ENCODE assay signal across 1 cellular context in genomic region chr11:131099013-131099412, GRCh38.
A peak's percentile ranks its signal among the peaks of the same experiment; 100 is the strongest.
TF ChIP-seq lines count a peak whose summit lies in the region.

No MANE protein-coding gene starts in this region.

TF ChIP-seq in HepG2, 621 proteins besides CTCF, POLR2A, EP300 and RAD21 (continued from another document and continues in another):
- TF ChIP-seq TERF1 (CRISPR knock-in tag; IDR thresholded peaks at IDR 0.05) (no peak), ZNF530 (CRISPR knock-in tag; IDR thresholded peaks at IDR 0.05; ENCODE audit: low read depth) (no peak), GMEB1 (CRISPR knock-in tag; IDR thresholded peaks at IDR 0.05; ENCODE audit: borderline replicate concordance) (no peak), TOPORS (CRISPR knock-in tag; IDR thresholded peaks at IDR 0.05) (no peak), SNAI1 (CRISPR knock-in tag; IDR thresholded peaks at IDR 0.05; ENCODE audit: borderline replicate concordance) (no peak), ZNF44 (CRISPR knock-in tag; IDR thresholded peaks at IDR 0.05) (no peak), ADNP (CRISPR knock-in tag; IDR thresholded peaks at IDR 0.05) (no peak), TCF7 (IDR thresholded peaks at IDR 0.05; ENCODE audit: low read depth) (0 out of 2 replicates have a peak, but pooled peaks have one; percentile 35), PHF8 (CRISPR knock-in tag; IDR thresholded peaks at IDR 0.05) (no peak), ZNF597 (CRISPR knock-in tag; IDR thresholded peaks at IDR 0.05) (no peak), ZNF30 (CRISPR knock-in tag; IDR thresholded peaks at IDR 0.05) (no peak), THAP9 (CRISPR knock-in tag; IDR thresholded peaks at IDR 0.05; ENCODE audit: borderline replicate concordance) (no peak), ZNF317 (CRISPR knock-in tag; IDR thresholded peaks at IDR 0.05) (no peak), ATF3 (CRISPR knock-in tag; IDR thresholded peaks at IDR 0.05) (no peak), JUNB (CRISPR knock-in tag; IDR thresholded peaks at IDR 0.05; ENCODE audit: borderline replicate concordance) (peak; percentile 53; the same call in 1 of the 2 replicates), DRAP1 (CRISPR knock-in tag; IDR thresholded peaks at IDR 0.05) (no peak), ZMAT3 (CRISPR knock-in tag; conservative IDR thresholded peaks at IDR 0.05) (no peak), CEBPG (CRISPR knock-in tag; IDR thresholded peaks at IDR 0.05) (no peak), BCL3 (CRISPR knock-in tag; IDR thresholded peaks at IDR 0.05) (no peak), GZF1 (CRISPR knock-in tag; IDR thresholded peaks at IDR 0.05) (no peak), PAWR (CRISPR knock-in tag; IDR thresholded peaks at IDR 0.05; ENCODE audit: borderline replicate concordance) (no peak), MBD4 (IDR thresholded peaks at IDR 0.05; ENCODE audit: borderline replicate concordance, low read length) (no peak), GABPB1 (CRISPR knock-in tag; IDR thresholded peaks at IDR 0.05) (no peak), ZSCAN5A (CRISPR knock-in tag; IDR thresholded peaks at IDR 0.05; ENCODE audit: borderline replicate concordance) (no peak), AGO2 (optimal IDR thresholded peaks at IDR 0.05; ENCODE audit: low read depth, low read length) (no peak), ZNF788 (CRISPR knock-in tag; IDR thresholded peaks at IDR 0.05; ENCODE audit: borderline replicate concordance) (no peak), ZBTB42 (CRISPR knock-in tag; IDR thresholded peaks at IDR 0.05) (no peak), TOE1 (CRISPR knock-in tag; IDR thresholded peaks at IDR 0.05) (no peak), FOXA1 (IDR thresholded peaks at IDR 0.05) (peak; percentile 84), FOXA1 (CRISPR knock-in tag; IDR thresholded peaks at IDR 0.05) (peak; percentile 81), ZNF569 (CRISPR knock-in tag; IDR thresholded peaks at IDR 0.05; ENCODE audit: borderline replicate concordance) (no peak), ZNF589 (CRISPR knock-in tag; conservative IDR thresholded peaks at IDR 0.05) (no peak), EZH2 (conservative IDR thresholded peaks at IDR 0.05; ENCODE audit: low read depth, low read length) (no peak), IKZF5 (CRISPR knock-in tag; IDR thresholded peaks at IDR 0.05) (no peak), CREBL2 (CRISPR knock-in tag; IDR thresholded peaks at IDR 0.05; ENCODE audit: borderline replicate concordance) (no peak), HNRNPH1 (optimal IDR thresholded peaks at IDR 0.05; ENCODE audit: low read depth, low read length) (no peak), ARID2 (CRISPR knock-in tag; IDR thresholded peaks at IDR 0.05; ENCODE audit: borderline replicate concordance) (no peak), ZNF207 (IDR thresholded peaks at IDR 0.05; ENCODE audit: borderline replicate concordance) (no peak), MEIS1 (CRISPR knock-in tag; IDR thresholded peaks at IDR 0.05; ENCODE audit: borderline replicate concordance) (no peak), ZNF614 (CRISPR knock-in tag; IDR thresholded peaks at IDR 0.05; ENCODE audit: borderline replicate concordance) (no peak), SPEN (CRISPR knock-in tag; IDR thresholded peaks at IDR 0.05; ENCODE audit: low read depth) (no peak), ZNF160 (CRISPR knock-in tag; IDR thresholded peaks at IDR 0.05) (no peak), TRIM24 (CRISPR knock-in tag; IDR thresholded peaks at IDR 0.05) (0 out of 2 replicates have a peak, but pooled peaks have one; percentile 44), ZNF3 (CRISPR knock-in tag; IDR thresholded peaks at IDR 0.05) (peak; percentile 83; the same call in 1 of the 2 replicates), KLF15 (CRISPR knock-in tag; IDR thresholded peaks at IDR 0.05; ENCODE audit: borderline replicate concordance) (no peak), ZNF205 (CRISPR knock-in tag; IDR thresholded peaks at IDR 0.05) (no peak), HMGXB4 (CRISPR knock-in tag; IDR thresholded peaks at IDR 0.05; ENCODE audit: borderline replicate concordance in 1 of 2, low read depth in 1 of 2) (no peak), POLR2AphosphoS2 (IDR thresholded peaks at IDR 0.05; ENCODE audit: low read depth, low read length) (no peak), ELF3 (CRISPR knock-in tag; IDR thresholded peaks at IDR 0.05) (peak; percentile 64; the same call in 1 of the 2 replicates), ZNF12 (CRISPR knock-in tag; IDR thresholded peaks at IDR 0.05) (no peak), THYN1 (CRISPR knock-in tag; IDR thresholded peaks at IDR 0.05; ENCODE audit: borderline replicate concordance, low read depth) (no peak), ZBTB38 (CRISPR knock-in tag; IDR thresholded peaks at IDR 0.05) (no peak), ELK4 (CRISPR knock-in tag; IDR thresholded peaks at IDR 0.05; ENCODE audit: borderline replicate concordance) (no peak)
